ENCODE assay signal across 10 cellular contexts in the genomic region with DNA sequence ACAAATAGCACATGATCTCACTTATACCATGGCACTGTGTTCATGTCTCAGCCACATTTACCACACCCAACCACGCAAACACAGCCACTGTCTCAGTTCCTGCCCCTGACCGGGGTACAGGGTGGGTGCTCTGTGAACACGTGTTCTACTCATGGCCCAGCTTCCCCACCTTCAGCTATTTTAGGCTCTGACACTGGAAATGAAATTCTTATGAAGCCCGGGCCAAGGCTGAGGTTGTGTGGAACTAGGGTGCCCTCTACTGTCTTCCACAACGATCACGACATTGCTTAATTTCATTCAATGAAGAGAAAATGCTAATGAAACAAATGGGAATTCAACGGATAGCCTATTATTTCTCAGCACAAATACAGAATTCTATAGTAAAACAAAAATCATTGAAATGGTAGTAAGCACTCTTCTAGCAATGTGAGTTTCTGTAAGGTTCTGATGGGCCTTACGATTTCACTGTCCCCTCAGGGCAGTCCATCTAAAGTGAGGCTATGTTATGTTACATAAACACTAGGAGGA. TPM values are rescaled to one million over a fixed set of nuclear protein-coding genes. Genes with fewer than 3 reads are reported as not detected.
A peak's percentile ranks its signal among the peaks of the same experiment; 100 is the strongest.
DNase-seq lines count a peak whose midpoint lies in the region; ATAC-seq and TF ChIP-seq lines count a peak whose summit lies in the region.
"Had no signal": no experiment of that assay in that cellular context is flagged by ENCODE, and none has a peak within 500 bp of the region (broad histone marks: within the 10 kb centered on the region; RNA-seq: fewer than 3 reads in every experiment).

No MANE protein-coding gene starts in this region.

- H3K36me3 ChIP-seq in adipocyte (ENCODE audit: control insufficient read depth, insufficient read depth, low read length, severe bottlenecking) (no peaks in the 10 kb centered on the region), tibial nerve (no peaks in the 10 kb centered on the region)
- H3K36me3 ChIP-seq: SJSA1 had no signal

- no peak for ATAC-seq in natural killer cell treated with Interleukin-12 subunit alpha and Interleukin-12 subunit beta and Interleukin-15 and Interleukin-18, amount 100 ng/mL, for 72 hours
- no peak for ATAC-seq in GM21423 (IDR thresholded peaks at IDR 0.05; ENCODE audit: unreplicated experiment)

- DNase-seq in GM03348 (ENCODE audit: low spot score) (peak; percentile 69), NCI-H128 (lab: John Stamatoyannopoulos, UW; ENCODE audit: unreplicated experiment) (peak; percentile 9), adipocyte (ENCODE audit: low read depth) (peak; percentile 67), iris pigment epithelial cell (ENCODE audit: low read depth) (peak; percentile 45), tibial nerve (ENCODE audit: low spot score in 2 of 2) (no peak), coronary artery (ENCODE audit: low spot score) (no peak)
- DNase-seq in natural killer cell treated with Interleukin-12 subunit alpha and Interleukin-12 subunit beta and Interleukin-15 and Interleukin-18, amount 100 ng/mL, for 72 hours (ENCODE audit: low spot score), result no peak

- no peak for TF ChIP-seq POLR2A in tibial nerve (IDR thresholded peaks at IDR 0.05)

- H3K4me1 ChIP-seq in adipocyte (ENCODE audit: control insufficient read depth, insufficient read depth, low read length) (no peaks in the 10 kb centered on the region), tibial nerve (peaks cover 0 to 25% (median 0%) of the 10 kb centered on the region in 4 donors)
- H3K4me1 ChIP-seq: SJSA1 had no signal

- no peaks in the 10 kb centered on the region for H3K4me1 Mint-ChIP-seq in natural killer cell treated with Interleukin-12 subunit alpha and Interleukin-12 subunit beta and Interleukin-15 and Interleukin-18, amount 100 ng/mL, for 72 hours (ENCODE audit: low read depth in 2 of 2)
- H3K4me1 Mint-ChIP-seq: memory B cell had no signal

- no peak for TF ChIP-seq EP300 in tibial nerve (IDR thresholded peaks at IDR 0.05)

- H3K4me3 Mint-ChIP-seq in natural killer cell treated with Interleukin-12 subunit alpha and Interleukin-12 subunit beta and Interleukin-15 and Interleukin-18, amount 100 ng/mL, for 72 hours, result no peak overlapping the region
- H3K4me3 Mint-ChIP-seq: memory B cell had no signal

- H3K36me3 Mint-ChIP-seq in natural killer cell treated with Interleukin-12 subunit alpha and Interleukin-12 subunit beta and Interleukin-15 and Interleukin-18, amount 100 ng/mL, for 72 hours, result no peaks in the 10 kb centered on the region
- H3K36me3 Mint-ChIP-seq: memory B cell had no signal

- H3K9me3 Mint-ChIP-seq in natural killer cell treated with Interleukin-12 subunit alpha and Interleukin-12 subunit beta and Interleukin-15 and Interleukin-18, amount 100 ng/mL, for 72 hours, result no peaks in the 10 kb centered on the region

- H3K9me3 ChIP-seq in adipocyte (ENCODE audit: control insufficient read depth, low read length) (no peaks in the 10 kb centered on the region), tibial nerve (no peaks in the 10 kb centered on the region)

- WGBS in tibial nerve, 2 donors, result 4 to 9% methylated on average over 8 of the region's 8 CpGs

- H3K27me3 ChIP-seq in adipocyte (replicated peaks; ENCODE audit: control insufficient read depth, insufficient read depth, low read length), result peaks cover 22% of the 10 kb centered on the region
- H3K27me3 ChIP-seq in tibial nerve, result peaks cover 5 to 44% of the 10 kb centered on the region in 2 donors

- H3K27ac ChIP-seq in tibial nerve, result no peak overlapping the region
- no peak overlapping the region for H3K27ac ChIP-seq in coronary artery
- H3K27ac ChIP-seq: SJSA1 had no signal

- H3K4me3 ChIP-seq in adipocyte (ENCODE audit: low read length) (no peak overlapping the region), tibial nerve (no peak overlapping the region), coronary artery (no peak overlapping the region)
- H3K4me3 ChIP-seq: SJSA1 had no signal

- TF ChIP-seq CTCF in tibial nerve (IDR thresholded peaks at IDR 0.05), result peak; percentile 10 to 57 (median 35)
- no peak for TF ChIP-seq CTCF in coronary artery (IDR thresholded peaks at IDR 0.05)

- peaks cover 8 to 17% of the 10 kb centered on the region in 2 donors for H3K27me3 Mint-ChIP-seq in natural killer cell treated with Interleukin-12 subunit alpha and Interleukin-12 subunit beta and Interleukin-15 and Interleukin-18, amount 100 ng/mL, for 72 hours
- H3K27me3 Mint-ChIP-seq: memory B cell had no signal

- H3K27ac Mint-ChIP-seq in natural killer cell treated with Interleukin-12 subunit alpha and Interleukin-12 subunit beta and Interleukin-15 and Interleukin-18, amount 100 ng/mL, for 72 hours, result no peak overlapping the region
- H3K27ac Mint-ChIP-seq: memory B cell had no signal

- H3K9ac ChIP-seq in adipocyte (ENCODE audit: low read length), result no peak overlapping the region

RNA-seq across cellular contexts. Expression of a gene that starts 2.1 kb away (rescaled TPM):
- not detected for total RNA-seq in tibial nerve
- total RNA-seq in natural killer cell treated with Interleukin-12 subunit alpha and Interleukin-12 subunit beta and Interleukin-15 and Interleukin-18, amount 100 ng/mL, for 72 hours, result not detected
- total RNA-seq: SJSA1 had no signal

Comparison
In these comparisons a context has a peak if more than half of its experiments do, and no peak if none do; other contexts are left out.
1. DNase-seq: peak in GM03348 (single experiment), NCI-H128 (single experiment), adipocyte (single experiment) and iris pigment epithelial cell (single experiment); none in tibial nerve (0 of 2), natural killer cell treated with Interleukin-12 subunit alpha and Interleukin-12 subunit beta and Interleukin-15 and Interleukin-18, amount 100 ng/mL, for 72 hours (single experiment) and coronary artery (single experiment).